ENCODE assay signal across 1 cellular context in genomic region chr5:180289966-180290365, GRCh38.
TF ChIP-seq lines count a peak whose summit lies in the region.

No MANE protein-coding gene starts in this region.

TF ChIP-seq in HCT116, 20 proteins besides CTCF, POLR2A, EP300 and RAD21 (continued from another document):
- TF ChIP-seq, protein P1, sequence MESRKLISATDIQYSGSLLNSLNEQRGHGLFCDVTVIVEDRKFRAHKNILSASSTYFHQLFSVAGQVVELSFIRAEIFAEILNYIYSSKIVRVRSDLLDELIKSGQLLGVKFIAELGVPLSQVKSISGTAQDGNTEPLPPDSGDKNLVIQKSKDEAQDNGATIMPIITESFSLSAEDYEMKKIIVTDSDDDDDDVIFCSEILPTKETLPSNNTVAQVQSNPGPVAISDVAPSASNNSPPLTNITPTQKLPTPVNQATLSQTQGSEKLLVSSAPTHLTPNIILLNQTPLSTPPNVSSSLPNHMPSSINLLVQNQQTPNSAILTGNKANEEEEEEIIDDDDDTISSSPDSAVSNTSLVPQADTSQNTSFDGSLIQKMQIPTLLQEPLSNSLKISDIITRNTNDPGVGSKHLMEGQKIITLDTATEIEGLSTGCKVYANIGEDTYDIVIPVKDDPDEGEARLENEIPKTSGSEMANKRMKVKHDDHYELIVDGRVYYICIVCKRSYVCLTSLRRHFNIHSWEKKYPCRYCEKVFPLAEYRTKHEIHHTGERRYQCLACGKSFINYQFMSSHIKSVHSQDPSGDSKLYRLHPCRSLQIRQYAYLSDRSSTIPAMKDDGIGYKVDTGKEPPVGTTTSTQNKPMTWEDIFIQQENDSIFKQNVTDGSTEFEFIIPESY (IDR thresholded peaks at IDR 0.05; ENCODE audit: extremely low read depth, insufficient replicate concordance, low read length), result no peak
- TF ChIP-seq POLR2AphosphoS5 (IDR thresholded peaks at IDR 0.05; ENCODE audit: low read depth, low read length) (no peak), JUND (IDR thresholded peaks at IDR 0.05) (no peak), SIN3A (IDR thresholded peaks at IDR 0.05; ENCODE audit: low read depth) (no peak; the same call in 1 of the 2 replicates), ZFX (IDR thresholded peaks at IDR 0.05) (no peak), SP1 (IDR thresholded peaks at IDR 0.05; ENCODE audit: low read depth) (no peak)
- TF ChIP-seq, protein P2, sequence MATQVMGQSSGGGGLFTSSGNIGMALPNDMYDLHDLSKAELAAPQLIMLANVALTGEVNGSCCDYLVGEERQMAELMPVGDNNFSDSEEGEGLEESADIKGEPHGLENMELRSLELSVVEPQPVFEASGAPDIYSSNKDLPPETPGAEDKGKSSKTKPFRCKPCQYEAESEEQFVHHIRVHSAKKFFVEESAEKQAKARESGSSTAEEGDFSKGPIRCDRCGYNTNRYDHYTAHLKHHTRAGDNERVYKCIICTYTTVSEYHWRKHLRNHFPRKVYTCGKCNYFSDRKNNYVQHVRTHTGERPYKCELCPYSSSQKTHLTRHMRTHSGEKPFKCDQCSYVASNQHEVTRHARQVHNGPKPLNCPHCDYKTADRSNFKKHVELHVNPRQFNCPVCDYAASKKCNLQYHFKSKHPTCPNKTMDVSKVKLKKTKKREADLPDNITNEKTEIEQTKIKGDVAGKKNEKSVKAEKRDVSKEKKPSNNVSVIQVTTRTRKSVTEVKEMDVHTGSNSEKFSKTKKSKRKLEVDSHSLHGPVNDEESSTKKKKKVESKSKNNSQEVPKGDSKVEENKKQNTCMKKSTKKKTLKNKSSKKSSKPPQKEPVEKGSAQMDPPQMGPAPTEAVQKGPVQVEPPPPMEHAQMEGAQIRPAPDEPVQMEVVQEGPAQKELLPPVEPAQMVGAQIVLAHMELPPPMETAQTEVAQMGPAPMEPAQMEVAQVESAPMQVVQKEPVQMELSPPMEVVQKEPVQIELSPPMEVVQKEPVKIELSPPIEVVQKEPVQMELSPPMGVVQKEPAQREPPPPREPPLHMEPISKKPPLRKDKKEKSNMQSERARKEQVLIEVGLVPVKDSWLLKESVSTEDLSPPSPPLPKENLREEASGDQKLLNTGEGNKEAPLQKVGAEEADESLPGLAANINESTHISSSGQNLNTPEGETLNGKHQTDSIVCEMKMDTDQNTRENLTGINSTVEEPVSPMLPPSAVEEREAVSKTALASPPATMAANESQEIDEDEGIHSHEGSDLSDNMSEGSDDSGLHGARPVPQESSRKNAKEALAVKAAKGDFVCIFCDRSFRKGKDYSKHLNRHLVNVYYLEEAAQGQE (IDR thresholded peaks at IDR 0.05; ENCODE audit: low read depth), result no peak
